ENCODE assay signal across 16 cellular contexts in the genomic region with DNA sequence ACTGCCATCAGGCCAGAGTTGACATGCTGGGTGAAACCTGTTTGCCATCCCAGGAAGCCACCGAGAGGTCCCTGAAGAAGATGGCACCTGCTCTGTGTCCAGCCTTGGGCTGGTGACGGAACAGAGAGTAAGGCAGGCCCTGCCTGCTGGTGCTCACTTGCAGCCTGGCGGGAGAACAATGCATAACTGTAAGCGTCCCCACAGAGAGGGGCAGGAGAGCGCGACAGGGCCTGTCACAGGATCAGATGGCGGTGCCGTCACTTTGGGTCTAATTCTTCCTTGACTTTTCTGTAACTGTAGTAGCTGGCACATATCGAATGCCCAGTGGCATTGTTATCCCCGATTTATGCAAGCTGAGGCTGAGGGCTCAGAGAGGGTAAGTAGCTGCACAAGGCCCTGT. TPM values are rescaled to one million over a fixed set of nuclear protein-coding genes. Genes with fewer than 3 reads are reported as not detected.
DNase-seq lines count a peak whose midpoint lies in the region; ATAC-seq lines count a peak whose summit lies in the region.
"Had no signal": no experiment of that assay in that cellular context is flagged by ENCODE, and none has a peak within 500 bp of the region (broad histone marks: within the 10 kb centered on the region; RNA-seq: fewer than 3 reads in every experiment).

No MANE protein-coding gene starts in this region.

- peak overlapping the region; percentile 37 for H3K27ac Mint-ChIP-seq in activated naive CD4-positive, alpha-beta T cell treated with anti-CD3 and anti-CD28 coated beads, Interleukin-2, amount 10 ng/mL, durations not matched to agents 7 days and 5 days
- H3K27ac Mint-ChIP-seq in activated naive CD4-positive, alpha-beta T cell treated with anti-CD3 and anti-CD28 coated beads, Interleukin-2, amount 50 U/mL, for 72 hours, result no peak overlapping the region
- H3K27ac Mint-ChIP-seq in T-helper 2 cell treated with Interferon-gamma antibody and Interleukin-4, amounts not matched to agents 5 μg/mL and 100 μg/mL, for 36 hours, result no peak overlapping the region
- no peak overlapping the region for H3K27ac Mint-ChIP-seq in activated T-helper 1 cell treated with anti-CD3 and anti-CD28 coated beads, Interleukin-12 subunit alpha, Interleukin-12 subunit beta, Interleukin-2, Interleukin-4 antibody, amounts not matched to agents 30 ng/mL and 10 ng/mL and 1 ng/mL, durations not matched to agents 14 hours and 24 hours and 36 hours
- H3K27ac Mint-ChIP-seq: B cell; CD8-positive, alpha-beta T cell had no signal

- H3K4me3 Mint-ChIP-seq in activated naive CD4-positive, alpha-beta T cell treated with anti-CD3 and anti-CD28 coated beads, Interleukin-2, amount 10 ng/mL, durations not matched to agents 7 days and 5 days, result no peak overlapping the region
- H3K4me3 Mint-ChIP-seq in T-helper 2 cell treated with Interferon-gamma antibody and Interleukin-4, amounts not matched to agents 5 μg/mL and 100 μg/mL, for 36 hours, result no peak overlapping the region
- no peak overlapping the region for H3K4me3 Mint-ChIP-seq in activated T-helper 1 cell treated with anti-CD3 and anti-CD28 coated beads, Interleukin-12 subunit alpha, Interleukin-12 subunit beta, Interleukin-2, Interleukin-4 antibody, amounts not matched to agents 30 ng/mL and 10 ng/mL and 1 ng/mL, durations not matched to agents 14 hours and 24 hours and 36 hours
- H3K4me3 Mint-ChIP-seq: B cell; CD8-positive, alpha-beta T cell had no signal

- no peaks in the 10 kb centered on the region for H3K4me1 Mint-ChIP-seq in activated naive CD4-positive, alpha-beta T cell treated with anti-CD3 and anti-CD28 coated beads, Interleukin-2, amount 10 ng/mL, durations not matched to agents 7 days and 5 days
- H3K4me1 Mint-ChIP-seq in T-helper 2 cell treated with Interferon-gamma antibody and Interleukin-4, amounts not matched to agents 5 μg/mL and 100 μg/mL, for 36 hours (ENCODE audit: low read depth), result no peaks in the 10 kb centered on the region
- no peaks in the 10 kb centered on the region for H3K4me1 Mint-ChIP-seq in activated T-helper 1 cell treated with anti-CD3 and anti-CD28 coated beads, Interleukin-12 subunit alpha, Interleukin-12 subunit beta, Interleukin-2, Interleukin-4 antibody, amounts not matched to agents 30 ng/mL and 10 ng/mL and 1 ng/mL, durations not matched to agents 14 hours and 24 hours and 36 hours (ENCODE audit: low read depth)
- H3K4me1 Mint-ChIP-seq: B cell had no signal

- H3K27me3 Mint-ChIP-seq in activated naive CD4-positive, alpha-beta T cell treated with anti-CD3 and anti-CD28 coated beads, Interleukin-2, amount 10 ng/mL, durations not matched to agents 7 days and 5 days, result peaks cover 4% of the 10 kb centered on the region
- no peaks in the 10 kb centered on the region for H3K27me3 Mint-ChIP-seq in T-helper 2 cell treated with Interferon-gamma antibody and Interleukin-4, amounts not matched to agents 5 μg/mL and 100 μg/mL, for 36 hours (ENCODE audit: low read depth)
- no peaks in the 10 kb centered on the region for H3K27me3 Mint-ChIP-seq in activated T-helper 1 cell treated with anti-CD3 and anti-CD28 coated beads, Interleukin-12 subunit alpha, Interleukin-12 subunit beta, Interleukin-2, Interleukin-4 antibody, amounts not matched to agents 30 ng/mL and 10 ng/mL and 1 ng/mL, durations not matched to agents 14 hours and 24 hours and 36 hours (ENCODE audit: insufficient read depth)
- H3K27me3 Mint-ChIP-seq: B cell had no signal

- intact Hi-C loops in activated T-helper 1 cell treated with anti-CD3 and anti-CD28 coated beads, Interleukin-12 subunit alpha, Interleukin-12 subunit beta, Interleukin-2, Interleukin-4 antibody, amounts not matched to agents 30 ng/mL and 10 ng/mL and 1 ng/mL, durations not matched to agents 14 hours and 24 hours and 36 hours (cut with micrococcal nuclease), result no loop called here

- peaks cover 7% of the 10 kb centered on the region for H3K36me3 Mint-ChIP-seq in activated naive CD4-positive, alpha-beta T cell treated with anti-CD3 and anti-CD28 coated beads, Interleukin-2, amount 10 ng/mL, durations not matched to agents 7 days and 5 days
- peaks cover 0 to 8% of the 10 kb centered on the region in 2 donors for H3K36me3 Mint-ChIP-seq in activated naive CD4-positive, alpha-beta T cell treated with anti-CD3 and anti-CD28 coated beads, Interleukin-2, amount 50 U/mL, for 72 hours
- peaks cover 4% of the 10 kb centered on the region for H3K36me3 Mint-ChIP-seq in T-helper 2 cell treated with Interferon-gamma antibody and Interleukin-4, amounts not matched to agents 5 μg/mL and 100 μg/mL, for 36 hours (ENCODE audit: low read depth)
- H3K36me3 Mint-ChIP-seq in activated T-helper 1 cell treated with anti-CD3 and anti-CD28 coated beads, Interleukin-12 subunit alpha, Interleukin-12 subunit beta, Interleukin-2, Interleukin-4 antibody, amounts not matched to agents 30 ng/mL and 10 ng/mL and 1 ng/mL, durations not matched to agents 14 hours and 24 hours and 36 hours (ENCODE audit: low read depth), result no peaks in the 10 kb centered on the region

- ATAC-seq in activated naive CD4-positive, alpha-beta T cell treated with anti-CD3 and anti-CD28 coated beads, Interleukin-2, amount 50 U/mL, for 72 hours, result no peak
- no peak for ATAC-seq in GM18502 (IDR thresholded peaks at IDR 0.05; ENCODE audit: poor library complexity, unreplicated experiment)
- ATAC-seq: CD8-positive, alpha-beta T cell; GM12878 had no signal

- no peak for DNase-seq in activated naive CD4-positive, alpha-beta T cell treated with anti-CD3 and anti-CD28 coated beads, Interleukin-2, amount 10 ng/mL, durations not matched to agents 7 days and 5 days
- DNase-seq in activated naive CD4-positive, alpha-beta T cell treated with anti-CD3 and anti-CD28 coated beads, Interleukin-2, amount 50 U/mL, for 72 hours (ENCODE audit: low spot score in 2 of 2), result no peak
- DNase-seq in left kidney (ENCODE audit: low read depth, low spot score), result peak; percentile 55
- DNase-seq in pons (ENCODE audit: low spot score), result peak; percentile 82
- DNase-seq in T-helper 2 cell treated with Interferon-gamma antibody and Interleukin-4, amounts not matched to agents 5 μg/mL and 100 μg/mL, for 36 hours (ENCODE audit: low spot score), result no peak
- DNase-seq in activated T-helper 1 cell treated with anti-CD3 and anti-CD28 coated beads, Interleukin-12 subunit alpha, Interleukin-12 subunit beta, Interleukin-2, Interleukin-4 antibody, amounts not matched to agents 30 ng/mL and 10 ng/mL and 1 ng/mL, durations not matched to agents 14 hours and 24 hours and 36 hours (ENCODE audit: low spot score), result no peak
- DNase-seq in NCI-H345 treated with DMSO at 0.1 percent for 48 hours (lab: John Stamatoyannopoulos, UW; ENCODE audit: unreplicated experiment), result no peak
- DNase-seq: 8988T; Calu3; CD8-positive, alpha-beta T cell; DND-41; EL had no signal

- H3K9me3 Mint-ChIP-seq in activated naive CD4-positive, alpha-beta T cell treated with anti-CD3 and anti-CD28 coated beads, Interleukin-2, amount 10 ng/mL, durations not matched to agents 7 days and 5 days, result no peaks in the 10 kb centered on the region
- H3K9me3 Mint-ChIP-seq in activated naive CD4-positive, alpha-beta T cell treated with anti-CD3 and anti-CD28 coated beads, Interleukin-2, amount 50 U/mL, for 72 hours, result no peaks in the 10 kb centered on the region
- no peaks in the 10 kb centered on the region for H3K9me3 Mint-ChIP-seq in T-helper 2 cell treated with Interferon-gamma antibody and Interleukin-4, amounts not matched to agents 5 μg/mL and 100 μg/mL, for 36 hours
- H3K9me3 Mint-ChIP-seq in activated T-helper 1 cell treated with anti-CD3 and anti-CD28 coated beads, Interleukin-12 subunit alpha, Interleukin-12 subunit beta, Interleukin-2, Interleukin-4 antibody, amounts not matched to agents 30 ng/mL and 10 ng/mL and 1 ng/mL, durations not matched to agents 14 hours and 24 hours and 36 hours, result no peaks in the 10 kb centered on the region
- H3K9me3 Mint-ChIP-seq: CD8-positive, alpha-beta T cell had no signal

- CTCF ChIA-PET in activated naive CD4-positive, alpha-beta T cell treated with anti-CD3 and anti-CD28 coated beads, Interleukin-2, amount 10 ng/mL, durations not matched to agents 7 days and 5 days (lab: Charles Lee), result no interaction called here

RNA-seq across cellular contexts. Expression of a gene that starts 29.0 kb away (rescaled TPM):
- total RNA-seq in activated naive CD4-positive, alpha-beta T cell treated with anti-CD3 and anti-CD28 coated beads, Interleukin-2, amount 50 U/mL, for 72 hours, result under 1 TPM; 0.30 to 0.33 TPM
- total RNA-seq in activated T-helper 1 cell treated with anti-CD3 and anti-CD28 coated beads, Interleukin-12 subunit alpha, Interleukin-12 subunit beta, Interleukin-2, Interleukin-4 antibody, amounts not matched to agents 30 ng/mL and 10 ng/mL and 1 ng/mL, durations not matched to agents 14 hours and 24 hours and 36 hours, result 0.29 TPM in 1 of 2 replicates, not detected in the other
- total RNA-seq: B cell; CD8-positive, alpha-beta T cell; HT-29 had no signal

Comparison
In these comparisons a context has a peak if more than half of its experiments do, and no peak if none do; other contexts are left out.
1. DNase-seq: peak in left kidney (single experiment) and pons (single experiment); none in activated naive CD4-positive, alpha-beta T cell treated with anti-CD3 and anti-CD28 coated beads, Interleukin-2, amount 10 ng/mL, durations not matched to agents 7 days and 5 days (single experiment), activated naive CD4-positive, alpha-beta T cell treated with anti-CD3 and anti-CD28 coated beads, Interleukin-2, amount 50 U/mL, for 72 hours (0 of 2), T-helper 2 cell treated with Interferon-gamma antibody and Interleukin-4, amounts not matched to agents 5 μg/mL and 100 μg/mL, for 36 hours (single experiment), activated T-helper 1 cell treated with anti-CD3 and anti-CD28 coated beads, Interleukin-12 subunit alpha, Interleukin-12 subunit beta, Interleukin-2, Interleukin-4 antibody, amounts not matched to agents 30 ng/mL and 10 ng/mL and 1 ng/mL, durations not matched to agents 14 hours and 24 hours and 36 hours (single experiment) and NCI-H345 treated with DMSO at 0.1 percent for 48 hours (single experiment).